In genomic region chr22:23815781-23816551, GRCh38 we compare ENCODE assay signal across 2 cellular contexts.
TF ChIP-seq lines count a peak whose summit lies in the region.

No MANE protein-coding gene starts in this region.

TF ChIP-seq in SK-N-SH, 30 proteins besides CTCF, POLR2A, EP300 and RAD21 (continued from another document):
- TF ChIP-seq REST (IDR thresholded peaks at IDR 0.05; ENCODE audit: low read depth, low read length) (no peak), SMC3 (IDR thresholded peaks at IDR 0.05; ENCODE audit: low read depth, low read length) (no peak)

TF ChIP-seq in SK-N-SH treated with all-trans-retinoic acid at 6 μM for 48 hours, 23 proteins besides CTCF, POLR2A, EP300 and RAD21 (continued from another document):
- TF ChIP-seq CREB5 (CRISPR knock-in tag; IDR thresholded peaks at IDR 0.05; ENCODE audit: low read depth) (no peak), SNAI2 (CRISPR knock-in tag; IDR thresholded peaks at IDR 0.05) (no peak), ARNTL (CRISPR knock-in tag; IDR thresholded peaks at IDR 0.05; ENCODE audit: borderline replicate concordance, low read depth) (no peak), BACH2 (CRISPR knock-in tag; IDR thresholded peaks at IDR 0.05; ENCODE audit: borderline replicate concordance) (no peak), ZNF8 (CRISPR knock-in tag; IDR thresholded peaks at IDR 0.05) (no peak), ZC3H10 (CRISPR knock-in tag; IDR thresholded peaks at IDR 0.05) (no peak), GLIS3 (CRISPR knock-in tag; IDR thresholded peaks at IDR 0.05) (no peak), TOX (CRISPR knock-in tag; IDR thresholded peaks at IDR 0.05; ENCODE audit: borderline replicate concordance) (no peak), PATZ1 (CRISPR knock-in tag; IDR thresholded peaks at IDR 0.05; ENCODE audit: borderline replicate concordance) (no peak), PPARA (CRISPR knock-in tag; IDR thresholded peaks at IDR 0.05; ENCODE audit: borderline replicate concordance) (no peak), CSDC2 (CRISPR knock-in tag; IDR thresholded peaks at IDR 0.05) (no peak), ESRRG (CRISPR knock-in tag; IDR thresholded peaks at IDR 0.05) (no peak), ZFP30 (CRISPR knock-in tag; IDR thresholded peaks at IDR 0.05) (no peak), ZNF565 (CRISPR knock-in tag; conservative IDR thresholded peaks at IDR 0.05; ENCODE audit: low read depth) (no peak), OSR1 (CRISPR knock-in tag; IDR thresholded peaks at IDR 0.05) (no peak), RARB (CRISPR knock-in tag; IDR thresholded peaks at IDR 0.05) (no peak), TCF4 (CRISPR knock-in tag; IDR thresholded peaks at IDR 0.05; ENCODE audit: borderline replicate concordance) (no peak)
